ENCODE assay signal across 12 cellular contexts in genomic region chr16:49588729-49589384, GRCh38.
DNase-seq lines count a peak whose midpoint lies in the region; ATAC-seq and TF ChIP-seq lines count a peak whose summit lies in the region.
"Had no signal": no experiment of that assay in that cellular context is flagged by ENCODE, and none has a peak within 500 bp of the region (broad histone marks: within the 10 kb centered on the region; RNA-seq: fewer than 3 reads in every experiment).

No MANE protein-coding gene starts in this region.

- H3K36me3 ChIP-seq in heart right ventricle, result no peaks in the 10 kb centered on the region
- no peaks in the 10 kb centered on the region for H3K36me3 ChIP-seq in ectodermal cell (ENCODE audit: control insufficient read depth, insufficient read depth, low read length)

- DNase-seq in cardiac septum (ENCODE audit: low spot score), result peak; percentile 60
- DNase-seq in heart right ventricle, result no peak
- DNase-seq in myocyte (ENCODE audit: low read depth), result peak; percentile 15
- DNase-seq in activated CD8-positive, alpha-beta memory T cell treated with anti-CD3 and anti-CD28 coated beads, Interleukin-2, amount 50 U/mL, for 4 hours, result no peak
- no peak for DNase-seq in NCI-H345 (lab: John Stamatoyannopoulos, UW)
- no peak for DNase-seq in T-helper 9 cell
- DNase-seq: activated CD4-positive, alpha-beta memory T cell treated with anti-CD3 and anti-CD28 coated beads for 36 hours; activated gamma-delta T cell; NCI-H1436; T-helper 2 cell had no signal

- H3K27ac ChIP-seq in heart right ventricle (no peak overlapping the region), ectodermal cell (ENCODE audit: insufficient read depth, low read depth, low read length, poor library complexity, severe bottlenecking) (peak overlapping the region; percentile 82)

- intact Hi-C loops in cardiac septum (cut with DNase I), result no loop called here
- intact Hi-C loops in heart right ventricle (cut with DNase I), result no loop called here

- H3K4me3 ChIP-seq in heart right ventricle (no peak overlapping the region), ectodermal cell (ENCODE audit: insufficient read depth, low read depth, low read length) (no peak overlapping the region)

- 92 to 94% methylated on average over 5 of the region's 5 CpGs for WGBS in heart right ventricle, 2 donors
- 74 to 79% methylated on average over 5 of the region's 5 CpGs for WGBS in ectodermal cell, 2 experiments

- H3K27me3 ChIP-seq in heart right ventricle, result peaks cover 0 to 5% (median 0%) of the 10 kb centered on the region in 7 donors
- H3K27me3 ChIP-seq in ectodermal cell (ENCODE audit: control insufficient read depth, insufficient read depth, low read length, poor library complexity, severe bottlenecking), result no peaks in the 10 kb centered on the region

- H3K9me3 ChIP-seq in heart right ventricle (no peaks in the 10 kb centered on the region), ectodermal cell (ENCODE audit: control insufficient read depth, low read length) (no peaks in the 10 kb centered on the region)

- H3K4me1 ChIP-seq in heart right ventricle, result peaks cover 0 to 13% (median 0%) of the 10 kb centered on the region in 9 donors
- peaks cover 30% of the 10 kb centered on the region for H3K4me1 ChIP-seq in ectodermal cell (ENCODE audit: control insufficient read depth, insufficient read depth, low read length)

- no peak for TF ChIP-seq CTCF in heart right ventricle (IDR thresholded peaks at IDR 0.05)

- ATAC-seq in heart right ventricle (no peak), HG03571 (IDR thresholded peaks at IDR 0.05; ENCODE audit: unreplicated experiment) (no peak)

Comparison
In these comparisons a context has a peak if more than half of its experiments do, and no peak if none do; other contexts are left out.
1. DNase-seq: peak in cardiac septum (single experiment) and myocyte (single experiment); none in heart right ventricle (0 of 2), activated CD8-positive, alpha-beta memory T cell treated with anti-CD3 and anti-CD28 coated beads, Interleukin-2, amount 50 U/mL, for 4 hours (single experiment), NCI-H345 (single experiment) and T-helper 9 cell (single experiment).